ENCODE assay signal across 11 cellular contexts in genomic region chr3:39724233-39724846, GRCh38.
DNase-seq lines count a peak whose midpoint lies in the region; ATAC-seq and TF ChIP-seq lines count a peak whose summit lies in the region.
"Had no signal": no experiment of that assay in that cellular context is flagged by ENCODE, and none has a peak within 500 bp of the region (broad histone marks: within the 10 kb centered on the region; RNA-seq: fewer than 3 reads in every experiment).

No MANE protein-coding gene starts in this region.

- no peak overlapping the region for H3K56ac ChIP-seq in mesendoderm (ENCODE audit: low read length)

- no peaks in the 10 kb centered on the region for H3K79me1 ChIP-seq in mesendoderm (ENCODE audit: low read length)

- H3K36me3 Mint-ChIP-seq in CD14-positive monocyte: no peaks in the 10 kb centered on the region

- H3K36me3 ChIP-seq in mesendoderm (ENCODE audit: control insufficient read depth, insufficient read depth, low read length): no peaks in the 10 kb centered on the region
- H3K36me3 ChIP-seq: left lung had no signal

- peak; percentile 71 for TF ChIP-seq CTCF in LNCAP (IDR thresholded peaks at IDR 0.05)
- TF ChIP-seq CTCF in cardiac fibroblast (IDR thresholded peaks at IDR 0.05; ENCODE audit: low read depth, low read length): no peak
- no peak for TF ChIP-seq CTCF in CD14-positive monocyte (IDR thresholded peaks at IDR 0.05)

- no peak overlapping the region for H2BK120ac ChIP-seq in mesendoderm (ENCODE audit: low read depth, low read length)

- H3K27me3 ChIP-seq in mesendoderm (ENCODE audit: insufficient read depth, low read length, poor library complexity): no peaks in the 10 kb centered on the region
- H3K27me3 ChIP-seq: left lung had no signal

- H2BK5ac ChIP-seq in mesendoderm (ENCODE audit: low read length): no peak overlapping the region

- no peak overlapping the region for H3K18ac ChIP-seq in mesendoderm (ENCODE audit: low read length)

- H3K4me1 ChIP-seq in mesendoderm (ENCODE audit: control insufficient read depth, low read depth, low read length): no peaks in the 10 kb centered on the region
- H3K4me1 ChIP-seq: left lung had no signal

- no peak overlapping the region for H3K4ac ChIP-seq in mesendoderm (ENCODE audit: low read depth, low read length)

- no peak overlapping the region for H3K27ac ChIP-seq in mesendoderm (ENCODE audit: low read depth, low read length)
- H3K27ac ChIP-seq: left lung, SK-N-MC had no signal

- no peak overlapping the region for H4K8ac ChIP-seq in mesendoderm (ENCODE audit: low read depth, low read length)

- no peaks in the 10 kb centered on the region for H3K79me2 ChIP-seq in mesendoderm (ENCODE audit: control insufficient read depth, insufficient read depth, low read length)

- peaks cover 0 to under 1% (median 0%) of the 10 kb centered on the region in 7 donors for H3K9me3 Mint-ChIP-seq in CD14-positive monocyte

- no peak overlapping the region for H3K4me2 ChIP-seq in mesendoderm (ENCODE audit: low read length)

- no peak overlapping the region for H3K4me3 Mint-ChIP-seq in CD14-positive monocyte

- H3K27me3 Mint-ChIP-seq in CD14-positive monocyte (ENCODE audit: low read depth in 3 of 3): peaks cover 0 to 7% (median 2%) of the 10 kb centered on the region in 3 donors

- H3K4me3 ChIP-seq in cardiac fibroblast (replicated peaks in 1 of 2; ENCODE audit: low read depth in 2 of 2, low read length in 2 of 2): no peak overlapping the region
- no peak overlapping the region for H3K4me3 ChIP-seq in mesendoderm (ENCODE audit: low read length)
- H3K4me3 ChIP-seq: left lung, SK-N-MC had no signal

- no peaks in the 10 kb centered on the region for H3K4me1 Mint-ChIP-seq in CD14-positive monocyte

- ATAC-seq in HG03135 (IDR thresholded peaks at IDR 0.05; ENCODE audit: unreplicated experiment): no peak
- ATAC-seq: left lung had no signal

- H3K27ac Mint-ChIP-seq in CD14-positive monocyte: no peak overlapping the region

- DNase-seq in D341Med (ENCODE audit: low spot score): peak; percentile 36
- peak; percentile 9 to 41 for DNase-seq in cardiac fibroblast (ENCODE audit: low read depth in 2 of 2)
- DNase-seq in mesendoderm: peak; percentile 38
- no peak for DNase-seq in NOMO-1 treated with DMSO at 0.1 percent for 48 hours (lab: John Stamatoyannopoulos, UW; ENCODE audit: unreplicated experiment)
- DNase-seq in CD14-positive monocyte (ENCODE audit: low spot score): no peak
- no peak for DNase-seq in retina
- DNase-seq: left lung, NCI-H2029 had no signal

- no peak overlapping the region for H2BK15ac ChIP-seq in mesendoderm (replicated peaks; ENCODE audit: low read depth)

- no peak overlapping the region for H4K5ac ChIP-seq in mesendoderm (ENCODE audit: low read length)

- no peak overlapping the region for H3K9ac ChIP-seq in mesendoderm (ENCODE audit: low read length)

- intact Hi-C loops in CD14-positive monocyte (cut with micrococcal nuclease): no loop called here

- no peak overlapping the region for H3K23ac ChIP-seq in mesendoderm (ENCODE audit: low read length)

- no peak overlapping the region for H2AK5ac ChIP-seq in mesendoderm (ENCODE audit: low read length)

- WGBS in mesendoderm (ENCODE audit: extremely low coverage, insufficient coverage, low lambda C conversion rate): no CpG with 5 or more reads among the region's 1 CpG

Comparison
In these comparisons a context has a peak if more than half of its experiments do, and no peak if none do; other contexts are left out.
1. DNase-seq: peak in D341Med (single experiment), cardiac fibroblast (2 of 2) and mesendoderm (single experiment); none in NOMO-1 treated with DMSO at 0.1 percent for 48 hours (single experiment), CD14-positive monocyte (single experiment) and retina (single experiment).